In the genomic region with DNA sequence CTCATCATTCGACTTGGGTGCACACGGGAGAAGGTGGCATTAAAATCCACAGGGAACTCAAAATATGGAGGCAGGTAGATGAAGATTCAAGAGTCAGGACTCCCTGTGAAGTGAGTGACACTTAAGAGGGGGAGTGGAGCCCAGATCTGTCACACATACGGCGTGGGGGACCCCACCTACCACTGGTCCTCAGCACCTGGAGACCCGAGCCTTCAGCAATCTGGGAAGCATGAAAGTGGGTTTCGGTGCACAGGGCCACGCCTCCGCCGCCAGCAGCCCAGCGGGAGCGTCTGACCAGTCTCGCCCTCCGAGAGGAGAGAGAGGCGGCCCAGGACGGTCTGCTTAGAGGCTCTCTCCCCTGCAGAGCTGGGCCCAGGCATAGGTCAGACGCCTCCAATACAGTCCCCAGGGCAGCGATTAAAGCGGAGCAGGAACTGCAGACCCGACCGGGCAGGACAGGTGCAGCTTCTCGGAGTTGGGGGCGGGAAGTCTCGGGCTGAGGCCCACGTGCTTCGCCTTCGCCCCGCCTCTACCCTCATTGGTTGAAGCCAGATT, we compare ENCODE assay signal across 1 cellular context.
TF ChIP-seq lines count a peak whose summit lies in the region.

No MANE protein-coding gene starts in this region.

TF ChIP-seq in H1, 55 proteins besides CTCF, POLR2A, EP300 and RAD21:
- TF ChIP-seq EGR1 (IDR thresholded peaks at IDR 0.05; ENCODE audit: borderline replicate concordance, low read depth, low read length) (no peak), SIX5 (IDR thresholded peaks at IDR 0.05; ENCODE audit: low read depth, low read length) (no peak), KDM4A (IDR thresholded peaks at IDR 0.05; ENCODE audit: low read depth, low read length, severe bottlenecking) (peak; percentile 89), CBX5 (IDR thresholded peaks at IDR 0.05; ENCODE audit: low read depth, low read length) (no peak), GTF2F1 (IDR thresholded peaks at IDR 0.05; ENCODE audit: borderline replicate concordance, low read depth, low read length) (no peak), SP2 (IDR thresholded peaks at IDR 0.05; ENCODE audit: low read length) (no peak), TCF12 (IDR thresholded peaks at IDR 0.05; ENCODE audit: low read depth, low read length) (0 out of 2 replicates have a peak, but pooled peaks have one; percentile 32), TAF1 (IDR thresholded peaks at IDR 0.05; ENCODE audit: low read depth, low read length) (peak; percentile 58), POU5F1 (IDR thresholded peaks at IDR 0.05; ENCODE audit: low read depth, low read length) (no peak), BCL11A (IDR thresholded peaks at IDR 0.05; ENCODE audit: low read depth in 2 of 2, low read length in 2 of 2) (no peak), CHD1 (IDR thresholded peaks at IDR 0.05; ENCODE audit: low read depth, low read length) (no peak), ASH2L (IDR thresholded peaks at IDR 0.05; ENCODE audit: low read length) (no peak), CEBPB (IDR thresholded peaks at IDR 0.05; ENCODE audit: low read depth, low read length) (no peak), SUZ12 (IDR thresholded peaks at IDR 0.05; ENCODE audit: low read length) (no peak), GABPA (IDR thresholded peaks at IDR 0.05; ENCODE audit: borderline replicate concordance, insufficient read depth, low read length) (no peak), ZNF274 (IDR thresholded peaks at IDR 0.05; ENCODE audit: borderline replicate concordance, extremely low read depth, low read length) (no peak), FOSL1 (IDR thresholded peaks at IDR 0.05; ENCODE audit: insufficient read depth, low read depth, low read length) (no peak), RFX5 (IDR thresholded peaks at IDR 0.05; ENCODE audit: borderline replicate concordance, low read depth, low read length) (no peak), RBBP5 (IDR thresholded peaks at IDR 0.05; ENCODE audit: borderline replicate concordance, low read depth, low read length) (0 out of 2 replicates have a peak, but pooled peaks have one; percentile 45), TAF7 (optimal IDR thresholded peaks at IDR 0.05; ENCODE audit: borderline replicate concordance, low read depth, low read length) (no peak), SAP30 (IDR thresholded peaks at IDR 0.05; ENCODE audit: insufficient read depth, insufficient replicate concordance, low read length) (peak; percentile 68), HDAC6 (IDR thresholded peaks at IDR 0.05; ENCODE audit: low read depth, low read length) (no peak), NRF1 (IDR thresholded peaks at IDR 0.05; ENCODE audit: low read depth, low read length) (no peak), SIN3A (conservative IDR thresholded peaks at IDR 0.05 in 1 of 2, IDR thresholded peaks at IDR 0.05 in 1 of 2; ENCODE audit: low read depth in 1 of 2, low read length in 2 of 2) (peak; percentile 70 to 73; a peak in 2 of 4 replicates), BACH1 (IDR thresholded peaks at IDR 0.05; ENCODE audit: low read length) (no peak), CBX8 (IDR thresholded peaks at IDR 0.05; ENCODE audit: borderline replicate concordance, low read depth, low read length) (no peak), CREB1 (IDR thresholded peaks at IDR 0.05) (no peak; the same call in 1 of the 2 replicates), JUN (IDR thresholded peaks at IDR 0.05; ENCODE audit: low read depth, low read length) (no peak), KDM1A (IDR thresholded peaks at IDR 0.05; ENCODE audit: borderline replicate concordance, low read length) (no peak), KDM5A (IDR thresholded peaks at IDR 0.05; ENCODE audit: low read length) (no peak), SIRT6 (IDR thresholded peaks at IDR 0.05; ENCODE audit: low read length) (no peak), CHD2 (IDR thresholded peaks at IDR 0.05; ENCODE audit: low read length) (peak; percentile 49; the same call in 1 of the 2 replicates), PHF8 (conservative IDR thresholded peaks at IDR 0.05; ENCODE audit: low read depth, low read length) (peak; percentile 46), JUND (IDR thresholded peaks at IDR 0.05; ENCODE audit: low read length) (no peak), YY1 (IDR thresholded peaks at IDR 0.05; ENCODE audit: low read depth, low read length) (no peak), TBP (IDR thresholded peaks at IDR 0.05; ENCODE audit: low read depth, low read length) (peak; percentile 48; the same call in 1 of the 2 replicates), EZH2 (IDR thresholded peaks at IDR 0.05; ENCODE audit: low read depth, low read length, severe bottlenecking) (no peak), POLR2AphosphoS5 (IDR thresholded peaks at IDR 0.05; ENCODE audit: low read depth, low read length) (peak; percentile 69), TEAD4 (IDR thresholded peaks at IDR 0.05; ENCODE audit: low read depth, low read length) (no peak), SP4 (IDR thresholded peaks at IDR 0.05; ENCODE audit: low read length) (peak; percentile 24; the same call in 1 of the 2 replicates), RXRA (IDR thresholded peaks at IDR 0.05; ENCODE audit: insufficient read depth, low read depth, low read length) (no peak), SP1 (IDR thresholded peaks at IDR 0.05; ENCODE audit: low read depth, low read length) (no peak), MAFK (IDR thresholded peaks at IDR 0.05; ENCODE audit: low read depth, low read length) (no peak), BRCA1 (IDR thresholded peaks at IDR 0.05; ENCODE audit: low read depth, low read length) (no peak), CTBP2 (IDR thresholded peaks at IDR 0.05; ENCODE audit: borderline replicate concordance, insufficient read depth, insufficient read length, low read length) (no peak), SRF (IDR thresholded peaks at IDR 0.05; ENCODE audit: low read depth, low read length) (no peak), HDAC2 (IDR thresholded peaks at IDR 0.05; ENCODE audit: borderline replicate concordance in 1 of 2, low read depth in 2 of 2, low read length in 2 of 2) (0 out of 4 replicates have a peak, but pooled peaks of 1 of the 2 experiments have one; percentile 49), NANOG (IDR thresholded peaks at IDR 0.05; ENCODE audit: insufficient read depth, low read depth, low read length, poor library complexity, severe bottlenecking) (no peak), RNF2 (IDR thresholded peaks at IDR 0.05; ENCODE audit: borderline replicate concordance, low read depth, low read length, missing control alignments, poor library complexity, severe bottlenecking) (no peak)
- TF ChIP-seq, protein P1, sequence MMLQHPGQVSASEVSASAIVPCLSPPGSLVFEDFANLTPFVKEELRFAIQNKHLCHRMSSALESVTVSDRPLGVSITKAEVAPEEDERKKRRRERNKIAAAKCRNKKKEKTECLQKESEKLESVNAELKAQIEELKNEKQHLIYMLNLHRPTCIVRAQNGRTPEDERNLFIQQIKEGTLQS (IDR thresholded peaks at IDR 0.05; ENCODE audit: insufficient read depth, low read depth, low read length) = 0 out of 2 replicates have a peak, but pooled peaks have one; percentile 13
- TF ChIP-seq, protein P2, sequence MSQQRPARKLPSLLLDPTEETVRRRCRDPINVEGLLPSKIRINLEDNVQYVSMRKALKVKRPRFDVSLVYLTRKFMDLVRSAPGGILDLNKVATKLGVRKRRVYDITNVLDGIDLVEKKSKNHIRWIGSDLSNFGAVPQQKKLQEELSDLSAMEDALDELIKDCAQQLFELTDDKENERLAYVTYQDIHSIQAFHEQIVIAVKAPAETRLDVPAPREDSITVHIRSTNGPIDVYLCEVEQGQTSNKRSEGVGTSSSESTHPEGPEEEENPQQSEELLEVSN (IDR thresholded peaks at IDR 0.05) = peak; percentile 98
- TF ChIP-seq, protein P3, sequence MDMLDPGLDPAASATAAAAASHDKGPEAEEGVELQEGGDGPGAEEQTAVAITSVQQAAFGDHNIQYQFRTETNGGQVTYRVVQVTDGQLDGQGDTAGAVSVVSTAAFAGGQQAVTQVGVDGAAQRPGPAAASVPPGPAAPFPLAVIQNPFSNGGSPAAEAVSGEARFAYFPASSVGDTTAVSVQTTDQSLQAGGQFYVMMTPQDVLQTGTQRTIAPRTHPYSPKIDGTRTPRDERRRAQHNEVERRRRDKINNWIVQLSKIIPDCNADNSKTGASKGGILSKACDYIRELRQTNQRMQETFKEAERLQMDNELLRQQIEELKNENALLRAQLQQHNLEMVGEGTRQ (IDR thresholded peaks at IDR 0.05; ENCODE audit: low read length) = peak; percentile 78
- TF ChIP-seq, protein P4, sequence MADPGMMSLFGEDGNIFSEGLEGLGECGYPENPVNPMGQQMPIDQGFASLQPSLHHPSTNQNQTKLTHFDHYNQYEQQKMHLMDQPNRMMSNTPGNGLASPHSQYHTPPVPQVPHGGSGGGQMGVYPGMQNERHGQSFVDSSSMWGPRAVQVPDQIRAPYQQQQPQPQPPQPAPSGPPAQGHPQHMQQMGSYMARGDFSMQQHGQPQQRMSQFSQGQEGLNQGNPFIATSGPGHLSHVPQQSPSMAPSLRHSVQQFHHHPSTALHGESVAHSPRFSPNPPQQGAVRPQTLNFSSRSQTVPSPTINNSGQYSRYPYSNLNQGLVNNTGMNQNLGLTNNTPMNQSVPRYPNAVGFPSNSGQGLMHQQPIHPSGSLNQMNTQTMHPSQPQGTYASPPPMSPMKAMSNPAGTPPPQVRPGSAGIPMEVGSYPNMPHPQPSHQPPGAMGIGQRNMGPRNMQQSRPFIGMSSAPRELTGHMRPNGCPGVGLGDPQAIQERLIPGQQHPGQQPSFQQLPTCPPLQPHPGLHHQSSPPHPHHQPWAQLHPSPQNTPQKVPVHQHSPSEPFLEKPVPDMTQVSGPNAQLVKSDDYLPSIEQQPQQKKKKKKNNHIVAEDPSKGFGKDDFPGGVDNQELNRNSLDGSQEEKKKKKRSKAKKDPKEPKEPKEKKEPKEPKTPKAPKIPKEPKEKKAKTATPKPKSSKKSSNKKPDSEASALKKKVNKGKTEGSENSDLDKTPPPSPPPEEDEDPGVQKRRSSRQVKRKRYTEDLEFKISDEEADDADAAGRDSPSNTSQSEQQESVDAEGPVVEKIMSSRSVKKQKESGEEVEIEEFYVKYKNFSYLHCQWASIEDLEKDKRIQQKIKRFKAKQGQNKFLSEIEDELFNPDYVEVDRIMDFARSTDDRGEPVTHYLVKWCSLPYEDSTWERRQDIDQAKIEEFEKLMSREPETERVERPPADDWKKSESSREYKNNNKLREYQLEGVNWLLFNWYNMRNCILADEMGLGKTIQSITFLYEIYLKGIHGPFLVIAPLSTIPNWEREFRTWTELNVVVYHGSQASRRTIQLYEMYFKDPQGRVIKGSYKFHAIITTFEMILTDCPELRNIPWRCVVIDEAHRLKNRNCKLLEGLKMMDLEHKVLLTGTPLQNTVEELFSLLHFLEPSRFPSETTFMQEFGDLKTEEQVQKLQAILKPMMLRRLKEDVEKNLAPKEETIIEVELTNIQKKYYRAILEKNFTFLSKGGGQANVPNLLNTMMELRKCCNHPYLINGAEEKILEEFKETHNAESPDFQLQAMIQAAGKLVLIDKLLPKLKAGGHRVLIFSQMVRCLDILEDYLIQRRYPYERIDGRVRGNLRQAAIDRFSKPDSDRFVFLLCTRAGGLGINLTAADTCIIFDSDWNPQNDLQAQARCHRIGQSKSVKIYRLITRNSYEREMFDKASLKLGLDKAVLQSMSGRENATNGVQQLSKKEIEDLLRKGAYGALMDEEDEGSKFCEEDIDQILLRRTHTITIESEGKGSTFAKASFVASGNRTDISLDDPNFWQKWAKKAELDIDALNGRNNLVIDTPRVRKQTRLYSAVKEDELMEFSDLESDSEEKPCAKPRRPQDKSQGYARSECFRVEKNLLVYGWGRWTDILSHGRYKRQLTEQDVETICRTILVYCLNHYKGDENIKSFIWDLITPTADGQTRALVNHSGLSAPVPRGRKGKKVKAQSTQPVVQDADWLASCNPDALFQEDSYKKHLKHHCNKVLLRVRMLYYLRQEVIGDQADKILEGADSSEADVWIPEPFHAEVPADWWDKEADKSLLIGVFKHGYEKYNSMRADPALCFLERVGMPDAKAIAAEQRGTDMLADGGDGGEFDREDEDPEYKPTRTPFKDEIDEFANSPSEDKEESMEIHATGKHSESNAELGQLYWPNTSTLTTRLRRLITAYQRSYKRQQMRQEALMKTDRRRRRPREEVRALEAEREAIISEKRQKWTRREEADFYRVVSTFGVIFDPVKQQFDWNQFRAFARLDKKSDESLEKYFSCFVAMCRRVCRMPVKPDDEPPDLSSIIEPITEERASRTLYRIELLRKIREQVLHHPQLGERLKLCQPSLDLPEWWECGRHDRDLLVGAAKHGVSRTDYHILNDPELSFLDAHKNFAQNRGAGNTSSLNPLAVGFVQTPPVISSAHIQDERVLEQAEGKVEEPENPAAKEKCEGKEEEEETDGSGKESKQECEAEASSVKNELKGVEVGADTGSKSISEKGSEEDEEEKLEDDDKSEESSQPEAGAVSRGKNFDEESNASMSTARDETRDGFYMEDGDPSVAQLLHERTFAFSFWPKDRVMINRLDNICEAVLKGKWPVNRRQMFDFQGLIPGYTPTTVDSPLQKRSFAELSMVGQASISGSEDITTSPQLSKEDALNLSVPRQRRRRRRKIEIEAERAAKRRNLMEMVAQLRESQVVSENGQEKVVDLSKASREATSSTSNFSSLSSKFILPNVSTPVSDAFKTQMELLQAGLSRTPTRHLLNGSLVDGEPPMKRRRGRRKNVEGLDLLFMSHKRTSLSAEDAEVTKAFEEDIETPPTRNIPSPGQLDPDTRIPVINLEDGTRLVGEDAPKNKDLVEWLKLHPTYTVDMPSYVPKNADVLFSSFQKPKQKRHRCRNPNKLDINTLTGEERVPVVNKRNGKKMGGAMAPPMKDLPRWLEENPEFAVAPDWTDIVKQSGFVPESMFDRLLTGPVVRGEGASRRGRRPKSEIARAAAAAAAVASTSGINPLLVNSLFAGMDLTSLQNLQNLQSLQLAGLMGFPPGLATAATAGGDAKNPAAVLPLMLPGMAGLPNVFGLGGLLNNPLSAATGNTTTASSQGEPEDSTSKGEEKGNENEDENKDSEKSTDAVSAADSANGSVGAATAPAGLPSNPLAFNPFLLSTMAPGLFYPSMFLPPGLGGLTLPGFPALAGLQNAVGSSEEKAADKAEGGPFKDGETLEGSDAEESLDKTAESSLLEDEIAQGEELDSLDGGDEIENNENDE (IDR thresholded peaks at IDR 0.05; ENCODE audit: insufficient replicate concordance, low read length) = no peak
- TF ChIP-seq, protein P5, sequence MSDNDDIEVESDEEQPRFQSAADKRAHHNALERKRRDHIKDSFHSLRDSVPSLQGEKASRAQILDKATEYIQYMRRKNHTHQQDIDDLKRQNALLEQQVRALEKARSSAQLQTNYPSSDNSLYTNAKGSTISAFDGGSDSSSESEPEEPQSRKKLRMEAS (IDR thresholded peaks at IDR 0.05) = peak; percentile 96
- TF ChIP-seq, protein P6, sequence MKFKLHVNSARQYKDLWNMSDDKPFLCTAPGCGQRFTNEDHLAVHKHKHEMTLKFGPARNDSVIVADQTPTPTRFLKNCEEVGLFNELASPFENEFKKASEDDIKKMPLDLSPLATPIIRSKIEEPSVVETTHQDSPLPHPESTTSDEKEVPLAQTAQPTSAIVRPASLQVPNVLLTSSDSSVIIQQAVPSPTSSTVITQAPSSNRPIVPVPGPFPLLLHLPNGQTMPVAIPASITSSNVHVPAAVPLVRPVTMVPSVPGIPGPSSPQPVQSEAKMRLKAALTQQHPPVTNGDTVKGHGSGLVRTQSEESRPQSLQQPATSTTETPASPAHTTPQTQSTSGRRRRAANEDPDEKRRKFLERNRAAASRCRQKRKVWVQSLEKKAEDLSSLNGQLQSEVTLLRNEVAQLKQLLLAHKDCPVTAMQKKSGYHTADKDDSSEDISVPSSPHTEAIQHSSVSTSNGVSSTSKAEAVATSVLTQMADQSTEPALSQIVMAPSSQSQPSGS (IDR thresholded peaks at IDR 0.05; ENCODE audit: low read length) = no peak
